ENCODE assay signal across 21 cellular contexts in the genomic region with DNA sequence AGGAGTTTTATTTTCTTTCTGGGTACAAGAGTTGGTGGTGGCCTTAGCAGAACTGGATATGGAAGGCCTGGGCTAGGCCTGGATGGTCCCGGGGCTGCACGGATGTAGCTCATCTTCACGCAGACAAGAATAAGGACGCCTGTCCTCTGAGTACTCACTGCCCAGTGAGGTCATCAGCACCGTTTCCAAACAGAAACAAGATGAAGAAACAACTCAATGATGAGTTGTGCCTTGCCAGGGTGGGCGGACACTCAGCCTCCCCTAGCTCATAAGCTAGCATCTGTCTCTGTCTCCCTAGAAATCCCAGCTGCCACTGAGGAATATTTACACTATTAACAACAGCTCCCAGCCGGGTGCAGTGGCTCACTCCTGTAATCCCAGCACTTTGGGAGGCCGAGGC.
"Had no signal": no experiment of that assay in that cellular context is flagged by ENCODE, and none has a peak within 500 bp of the region (broad histone marks: within the 10 kb centered on the region; RNA-seq: fewer than 3 reads in every experiment).

No MANE protein-coding gene starts in this region.

- H3K4me3 ChIP-seq: SJSA1, SK-N-MC had no signal

- H3K27ac ChIP-seq: RWPE1, SJSA1, SK-N-MC had no signal

- H3K27me3 ChIP-seq: SJSA1 had no signal

- ATAC-seq: Panc1, PC-3 had no signal

- H3K36me3 ChIP-seq: SJSA1 had no signal

- DNase-seq: KBM-7; MV-4-11; NCI-H1048; NCI-H1105; NCI-H1417 treated with DMSO at 0.1 percent for 48 hours; NCI-H146; NCI-H1694 treated with DMSO at 0.1 percent for 48 hours; NCI-H1930; NCI-H2081; NCI-H2107; NCI-H2227 treated with DMSO at 0.1 percent for 48 hours; NCI-H524; NCI-H526 treated with DMSO at 0.1 percent for 48 hours; NCI-H748 treated with DMSO at 0.1 percent for 48 hours; NK-92 treated with Interleukin-12 subunit alpha and Interleukin-12 subunit beta, amount 100 ng/mL, for 24 hours; PC-3; SHP77 treated with DMSO at 0.1 percent for 48 hours had no signal

- H3K4me1 ChIP-seq: SJSA1 had no signal

- H3K9me3 ChIP-seq: SJSA1 had no signal
